ENCODE assay signal across 8 cellular contexts in genomic region chr16:17578921-17579876, GRCh38.
DNase-seq lines count a peak whose midpoint lies in the region; ATAC-seq and TF ChIP-seq lines count a peak whose summit lies in the region.

No MANE protein-coding gene starts in this region.

- peaks cover 0 to 4% (median 2%) of the 10 kb centered on the region in 3 donors for H3K4me1 Mint-ChIP-seq in T-cell

- intact Hi-C loops in ascending aorta (cut with DNase I): loop anchor here (2.0 kb wide), 1 partner anchor 102 kb away; no protein-coding TSS in a partner anchor

- no peak overlapping the region for H3K27ac Mint-ChIP-seq in T-cell

- CTCF ChIA-PET in T-cell (lab: Charles Lee): interaction anchor here (0.6 to 2.3 kb wide), 16 partner anchors 9 to 775 kb away, joined by 3 to 17 read pairs (median 4); no protein-coding TSS in a partner anchor

- no peak overlapping the region for H3K27ac ChIP-seq in ascending aorta

- ATAC-seq in T-cell (replicated peaks in 1 of 4) (peak; percentile 63 to 75 (median 70)), GM21360 (IDR thresholded peaks at IDR 0.05; ENCODE audit: unreplicated experiment) (no peak), GM21515 (IDR thresholded peaks at IDR 0.05; ENCODE audit: unreplicated experiment) (no peak)

- H3K9me3 Mint-ChIP-seq in T-cell: peaks cover 0 to 6% (median 5%) of the 10 kb centered on the region in 3 donors

- H3K36me3 ChIP-seq in ascending aorta (no peaks in the 10 kb centered on the region), skeletal muscle satellite cell (ENCODE audit: insufficient read depth, low read length) (no peaks in the 10 kb centered on the region)

- no peak overlapping the region for H3K4me3 Mint-ChIP-seq in T-cell

- TF ChIP-seq CTCF in LNCAP (IDR thresholded peaks at IDR 0.05): peak; percentile 57
- peak; percentile 62 to 92 (median 65) for TF ChIP-seq CTCF in ascending aorta (IDR thresholded peaks at IDR 0.05)

- no peaks in the 10 kb centered on the region for H3K36me3 Mint-ChIP-seq in T-cell

- H3K4me1 ChIP-seq in ascending aorta (no peaks in the 10 kb centered on the region), skeletal muscle satellite cell (ENCODE audit: control insufficient read depth, insufficient read depth, low read length) (peaks cover 6% of the 10 kb centered on the region)

- H3K9me3 ChIP-seq in ascending aorta: no peaks in the 10 kb centered on the region
- H3K9me3 ChIP-seq in skeletal muscle satellite cell (replicated peaks; ENCODE audit: low read length): no peaks in the 10 kb centered on the region

- H3K4me3 ChIP-seq in ascending aorta (no peak overlapping the region), skeletal muscle satellite cell (ENCODE audit: low read length) (no peak overlapping the region)

- no peaks in the 10 kb centered on the region for H3K27me3 ChIP-seq in ascending aorta
- peaks cover 10% of the 10 kb centered on the region for H3K27me3 ChIP-seq in skeletal muscle satellite cell (ENCODE audit: control insufficient read depth, insufficient read depth, low read length)

- DNase-seq in GF-D8 (lab: John Stamatoyannopoulos, UW) (peak; percentile 5), T-cell (peak in 33 of 34 experiments; percentile 6 to 60 (median 41)), ascending aorta (ENCODE audit: low spot score in 2 of 2) (peak in 1 of 2 donors; percentile 80), hippocampal formation (lab: John Stamatoyannopoulos, UW) (peak; percentile 24 to 37)

- H3K4me2 ChIP-seq in skeletal muscle satellite cell (ENCODE audit: low read length): peak overlapping the region; percentile 10

- H3K27me3 Mint-ChIP-seq in T-cell: peaks cover 8 to 10% of the 10 kb centered on the region in 2 donors

- POLR2A ChIA-PET in T-cell (lab: Charles Lee): interaction anchor here in 1 of 2 donors (0.6 to 0.7 kb wide), 3 partner anchors 125 to 729 kb away, joined by 3 to 4 read pairs (median 3); no protein-coding TSS in a partner anchor

- H3K9ac ChIP-seq in skeletal muscle satellite cell (ENCODE audit: low read depth, low read length): no peak overlapping the region

Comparison
In these comparisons a context has a peak if more than half of its experiments do, and no peak if none do; other contexts are left out.
1. ATAC-seq: peak in T-cell (4 of 4); none in GM21360 (single experiment) and GM21515 (single experiment).